1 cellular context compared by ENCODE assay signal in genomic region chr16:31458073-31458834, GRCh38.
TF ChIP-seq lines count a peak whose summit lies in the region.

No MANE protein-coding gene starts in this region.

TF ChIP-seq in HepG2, 621 proteins besides CTCF, POLR2A, EP300 and RAD21 (continued from another document and continues in another):
- TF ChIP-seq ZGPAT (CRISPR knock-in tag; IDR thresholded peaks at IDR 0.05) (peak; percentile 79), ZZZ3 (CRISPR knock-in tag; IDR thresholded peaks at IDR 0.05; ENCODE audit: borderline replicate concordance) (no peak), FOXP1 (IDR thresholded peaks at IDR 0.05) (no peak), FOXP1 (CRISPR knock-in tag; IDR thresholded peaks at IDR 0.05) (peak; percentile 71), THAP9 (CRISPR knock-in tag; IDR thresholded peaks at IDR 0.05; ENCODE audit: borderline replicate concordance) (peak; percentile 55; the same call in 1 of the 2 replicates), KMT2A (CRISPR knock-in tag; IDR thresholded peaks at IDR 0.05) (0 out of 2 replicates have a peak, but pooled peaks have one; percentile 58), ZNF124 (CRISPR knock-in tag; IDR thresholded peaks at IDR 0.05) (peak; percentile 88; the same call in 1 of the 2 replicates), ZNF710 (CRISPR knock-in tag; IDR thresholded peaks at IDR 0.05; ENCODE audit: borderline replicate concordance) (peak; percentile 82), GTF2F1 (IDR thresholded peaks at IDR 0.05; ENCODE audit: low read length) (no peak), ARNT (IDR thresholded peaks at IDR 0.05) (no peak), KDM4B (CRISPR knock-in tag; IDR thresholded peaks at IDR 0.05) (peak; percentile 56; the same call in 1 of the 2 replicates), AHR (CRISPR knock-in tag; IDR thresholded peaks at IDR 0.05) (peak; percentile 88; the same call in 1 of the 2 replicates), SIN3B (IDR thresholded peaks at IDR 0.05; ENCODE audit: low read length) (no peak), SMARCE1 (IDR thresholded peaks at IDR 0.05; ENCODE audit: borderline replicate concordance) (no peak), ZNF678 (CRISPR knock-in tag; IDR thresholded peaks at IDR 0.05) (no peak), ZNF790 (CRISPR knock-in tag; IDR thresholded peaks at IDR 0.05; ENCODE audit: borderline replicate concordance) (peak; percentile 7; the same call in 1 of the 2 replicates), KDM2A (CRISPR knock-in tag; IDR thresholded peaks at IDR 0.05; ENCODE audit: borderline replicate concordance, low read depth) (peak; percentile 89; the same call in 1 of the 2 replicates), NFATC3 (CRISPR knock-in tag; IDR thresholded peaks at IDR 0.05) (peak; percentile 79; the same call in 1 of the 2 replicates), ZBTB40 (IDR thresholded peaks at IDR 0.05) (no peak), ZBTB40 (CRISPR knock-in tag; IDR thresholded peaks at IDR 0.05) (peak; percentile 83), FOXK1 (CRISPR knock-in tag; IDR thresholded peaks at IDR 0.05; ENCODE audit: borderline replicate concordance, low read depth) (peak; percentile 58; the same call in 1 of the 2 replicates), ZBTB1 (CRISPR knock-in tag; IDR thresholded peaks at IDR 0.05; ENCODE audit: borderline replicate concordance) (0 out of 2 replicates have a peak, but pooled peaks have one; percentile 19), ATF4 (CRISPR knock-in tag; IDR thresholded peaks at IDR 0.05) (no peak; a peak in 1 of 4 replicates), RFX1 (IDR thresholded peaks at IDR 0.05) (no peak), CREB3 (CRISPR knock-in tag; IDR thresholded peaks at IDR 0.05) (0 out of 2 replicates have a peak, but pooled peaks have one; percentile 12), GABPB1 (CRISPR knock-in tag; IDR thresholded peaks at IDR 0.05) (peak; percentile 74; the same call in 1 of the 2 replicates), MLLT10 (CRISPR knock-in tag; IDR thresholded peaks at IDR 0.05) (no peak), ZNF850 (CRISPR knock-in tag; conservative IDR thresholded peaks at IDR 0.05) (no peak), ZNF276 (CRISPR knock-in tag; IDR thresholded peaks at IDR 0.05; ENCODE audit: low read depth) (peak; percentile 79), BRCA1 (CRISPR knock-in tag; IDR thresholded peaks at IDR 0.05) (no peak), ZNF879 (CRISPR knock-in tag; IDR thresholded peaks at IDR 0.05) (no peak), ZNF747 (CRISPR knock-in tag; IDR thresholded peaks at IDR 0.05; ENCODE audit: borderline replicate concordance) (peak; percentile 98), ZNF546 (CRISPR knock-in tag; conservative IDR thresholded peaks at IDR 0.05) (no peak), ZNF18 (CRISPR knock-in tag; IDR thresholded peaks at IDR 0.05; ENCODE audit: insufficient replicate concordance) (peak; percentile 94), FOXK2 (IDR thresholded peaks at IDR 0.05) (peak; percentile 75), PBX3 (CRISPR knock-in tag; IDR thresholded peaks at IDR 0.05; ENCODE audit: borderline replicate concordance) (no peak; the same call in 1 of the 2 replicates)
